ENCODE assay signal across 23 cellular contexts in genomic region chr6:158574800-158575199, GRCh38. TPM values are rescaled to one million over a fixed set of nuclear protein-coding genes. Genes with fewer than 3 reads are reported as not detected.
DNase-seq lines count a peak whose midpoint lies in the region; ATAC-seq, FAIRE-seq and TF ChIP-seq lines count a peak whose summit lies in the region.
"Had no signal": no experiment of that assay in that cellular context is flagged by ENCODE, and none has a peak within 500 bp of the region (broad histone marks: within the 10 kb centered on the region; RNA-seq: fewer than 3 reads in every experiment).

No MANE protein-coding gene starts in this region.

- H3K27me3 ChIP-seq in HepG2 (ENCODE audit: control insufficient read depth in 1 of 2, insufficient read depth in 2 of 2, low read length in 2 of 2), result no peaks in the 10 kb centered on the region
- H3K27me3 ChIP-seq in right lobe of liver, result no peaks in the 10 kb centered on the region
- H3K27me3 ChIP-seq in GM23338 (ENCODE audit: insufficient read depth), result no peaks in the 10 kb centered on the region
- H3K27me3 ChIP-seq in pancreas, result no peaks in the 10 kb centered on the region
- H3K27me3 ChIP-seq: Peyer's patch, SJCRH30 had no signal

- H3K27me3 Mint-ChIP-seq in activated T-helper 2 cell treated with anti-CD3 and anti-CD28 coated beads, Interferon-gamma antibody, Interleukin-2, Interleukin-4, amounts not matched to agents 10 μg/mL and 5 μg/mL and 100 μg/mL, durations not matched to agents 14 hours and 24 hours and 36 hours (ENCODE audit: low read depth), result no peaks in the 10 kb centered on the region
- peaks cover 3 to 6% (median 5%) of the 10 kb centered on the region in 3 donors for H3K27me3 Mint-ChIP-seq in immature natural killer cell (ENCODE audit: low read depth in 3 of 3)
- H3K27me3 Mint-ChIP-seq in GM23338 (ENCODE audit: insufficient read depth, low read depth, poor library complexity), result peaks cover 3% of the 10 kb centered on the region

- CTCF ChIA-PET in HepG2 (lab: Yijun Ruan, JAX; ENCODE audit: low intra/inter-chr PET ratio, low total read pairs), result no interaction called here

- peaks cover 5% of the 10 kb centered on the region for H3K9me3 Mint-ChIP-seq in activated T-helper 2 cell treated with anti-CD3 and anti-CD28 coated beads, Interferon-gamma antibody, Interleukin-2, Interleukin-4, amounts not matched to agents 10 μg/mL and 5 μg/mL and 100 μg/mL, durations not matched to agents 14 hours and 24 hours and 36 hours
- H3K9me3 Mint-ChIP-seq in immature natural killer cell (no peaks in the 10 kb centered on the region), GM23338 (no peaks in the 10 kb centered on the region; the same call in 1 of the 3 replicates)
- H3K9me3 Mint-ChIP-seq: H9 had no signal

- H3K36me3 ChIP-seq in HepG2 (replicated peaks in 1 of 2; ENCODE audit: control insufficient read depth in 1 of 2, insufficient read depth in 2 of 2, low read length in 2 of 2), result peaks cover 18 to 57% of the 10 kb centered on the region in 2 experiments
- H3K36me3 ChIP-seq in right lobe of liver, result no peaks in the 10 kb centered on the region
- no peaks in the 10 kb centered on the region for H3K36me3 ChIP-seq in GM23338 (ENCODE audit: insufficient read depth)
- no peaks in the 10 kb centered on the region for H3K36me3 ChIP-seq in pancreas
- H3K36me3 ChIP-seq: Peyer's patch had no signal

- no peak for TF ChIP-seq RAD21 in HepG2 (CRISPR knock-in tag; IDR thresholded peaks at IDR 0.05)

- POLR2A ChIA-PET in HepG2 (lab: Yijun Ruan, JAX), result no interaction called here

- DNase-seq in HepG2 (ENCODE audit: low spot score) (no peak), right lobe of liver (no peak), immature natural killer cell (no peak), GM23338 (ENCODE audit: low spot score) (no peak), Right ventricle myocardium superior (no peak), NCI-H446 (lab: John Stamatoyannopoulos, UW) (no peak), pancreas (no peak)
- DNase-seq in activated T-helper 2 cell treated with anti-CD3 and anti-CD28 coated beads, Interferon-gamma antibody, Interleukin-2, Interleukin-4, amounts not matched to agents 10 μg/mL and 5 μg/mL and 100 μg/mL, durations not matched to agents 14 hours and 24 hours and 36 hours (ENCODE audit: low spot score), result no peak
- DNase-seq: Caco-2, DND-41, H9, HFFc6, KG1, NCI-H1105 treated with DMSO at 0.1 percent for 48 hours, NCI-H2081, NCI-H2171, NCI-H345, NCI-H524 treated with DMSO at 0.1 percent for 48 hours, NCI-H82, SJCRH30 had no signal

- peaks cover 70% of the 10 kb centered on the region for H3K36me3 Mint-ChIP-seq in activated T-helper 2 cell treated with anti-CD3 and anti-CD28 coated beads, Interferon-gamma antibody, Interleukin-2, Interleukin-4, amounts not matched to agents 10 μg/mL and 5 μg/mL and 100 μg/mL, durations not matched to agents 14 hours and 24 hours and 36 hours (ENCODE audit: low read depth)
- H3K36me3 Mint-ChIP-seq in immature natural killer cell, result peaks cover 15 to 27% (median 17%) of the 10 kb centered on the region in 3 donors
- peaks cover 25% of the 10 kb centered on the region for H3K36me3 Mint-ChIP-seq in GM23338 (ENCODE audit: low read depth)

- H3K27ac ChIP-seq in HepG2 (ENCODE audit: extremely low read length, insufficient read depth, low read length) (no peak overlapping the region), right lobe of liver (no peak overlapping the region), GM23338 (ENCODE audit: low read depth) (no peak overlapping the region; the same call in 1 of the 2 replicates), pancreas (peak overlapping the region in 1 of 4 donors; percentile 24)
- H3K27ac ChIP-seq: HL-60, SJCRH30 had no signal

- TF ChIP-seq POLR2A in HepG2 (IDR thresholded peaks at IDR 0.05; ENCODE audit: insufficient read depth in 1 of 2, low read depth in 2 of 2, low read length in 2 of 2) (no peak), right lobe of liver (IDR thresholded peaks at IDR 0.05) (no peak)

- intact Hi-C loops in HepG2 (cut with micrococcal nuclease; ENCODE audit: unreplicated experiment) (loop anchor here (5.0 kb wide), 1 partner anchor 37 kb away; no protein-coding TSS in a partner anchor), right lobe of liver (cut with DNase I) (no loop called here), Right ventricle myocardium superior (cut with DNase I) (no loop called here), pancreas (cut with DNase I) (no loop called here)
- intact Hi-C loops in activated T-helper 2 cell treated with anti-CD3 and anti-CD28 coated beads, Interferon-gamma antibody, Interleukin-2, Interleukin-4, amounts not matched to agents 10 μg/mL and 5 μg/mL and 100 μg/mL, durations not matched to agents 14 hours and 24 hours and 36 hours (cut with micrococcal nuclease), result no loop called here

- peak overlapping the region; percentile 8; the same call in 1 of the 2 replicates for H3K4me2 ChIP-seq in HepG2 (ENCODE audit: low read depth, low read length)
- no peak overlapping the region for H3K4me2 ChIP-seq in GM23338

- H3K9me2 ChIP-seq in GM23338 (ENCODE audit: insufficient read depth), result no peaks in the 10 kb centered on the region

- peak overlapping the region; percentile 53 for H3K27ac Mint-ChIP-seq in activated T-helper 2 cell treated with anti-CD3 and anti-CD28 coated beads, Interferon-gamma antibody, Interleukin-2, Interleukin-4, amounts not matched to agents 10 μg/mL and 5 μg/mL and 100 μg/mL, durations not matched to agents 14 hours and 24 hours and 36 hours
- H3K27ac Mint-ChIP-seq in immature natural killer cell (peak overlapping the region in 5 of 6 donors; percentile 51 to 97 (median 87)), GM23338 (no peak overlapping the region)
- H3K27ac Mint-ChIP-seq: H9 had no signal

- no peak overlapping the region for H3K4me3 ChIP-seq in HepG2 (replicated peaks in 1 of 3; ENCODE audit: insufficient read depth in 1 of 3, low read depth in 2 of 3, low read length in 3 of 3)
- no peak overlapping the region for H3K4me3 ChIP-seq in right lobe of liver
- no peak overlapping the region for H3K4me3 ChIP-seq in GM23338
- H3K4me3 ChIP-seq in pancreas, result no peak overlapping the region
- H3K4me3 ChIP-seq: GM12878, Peyer's patch, SJCRH30 had no signal

- H3K9me3 ChIP-seq in HepG2 (ENCODE audit: low read length) (no peaks in the 10 kb centered on the region), right lobe of liver (no peaks in the 10 kb centered on the region), pancreas (no peaks in the 10 kb centered on the region)
- H3K9me3 ChIP-seq: Caco-2, Peyer's patch had no signal

- TF ChIP-seq CTCF in HepG2 (CRISPR knock-in tag; IDR thresholded peaks at IDR 0.05) (no peak), right lobe of liver (IDR thresholded peaks at IDR 0.05) (no peak), GM23338 (conservative IDR thresholded peaks at IDR 0.05; ENCODE audit: low read depth in 2 of 2) (no peak), pancreas (IDR thresholded peaks at IDR 0.05) (no peak)

- TSS peak; percentile 4 for BruUV-seq in HepG2 (replicated peaks; lab: Mats Ljungman, UMichigan)

- H3K4me1 Mint-ChIP-seq in activated T-helper 2 cell treated with anti-CD3 and anti-CD28 coated beads, Interferon-gamma antibody, Interleukin-2, Interleukin-4, amounts not matched to agents 10 μg/mL and 5 μg/mL and 100 μg/mL, durations not matched to agents 14 hours and 24 hours and 36 hours (ENCODE audit: low read depth), result peaks cover 46% of the 10 kb centered on the region
- peaks cover 75 to 87% of the 10 kb centered on the region in 2 donors for H3K4me1 Mint-ChIP-seq in immature natural killer cell
- H3K4me1 Mint-ChIP-seq in GM23338, result peaks cover 18% of the 10 kb centered on the region

- FAIRE-seq in HepG2 (lab: Jason Lieb, UNC), result no peak
- no peak for FAIRE-seq in pancreas (lab: Jason Lieb, UNC)
- FAIRE-seq: GM12878 had no signal

- no peak overlapping the region for H3K9ac ChIP-seq in HepG2 (ENCODE audit: insufficient read depth, low read depth, low read length)

- in situ Hi-C loops in HepG2 (cut with HindIII; ENCODE audit: extremely low pct_ligation_motif_present, low pct_unique_long_range_greater_than_20kb), result no loop called here

- TF ChIP-seq EP300 in HepG2 (IDR thresholded peaks at IDR 0.05; ENCODE audit: low read depth in 2 of 2, low read length in 2 of 2), result no peak
- no peak for TF ChIP-seq EP300 in HepG2 (CRISPR knock-in tag; IDR thresholded peaks at IDR 0.05; ENCODE audit: borderline replicate concordance)

- H2AFZ ChIP-seq in HepG2 (ENCODE audit: low read length) (no peak overlapping the region), GM23338 (no peak overlapping the region)

- H4K20me1 ChIP-seq in HepG2 (ENCODE audit: insufficient read depth, low read length) (peaks cover 38% of the 10 kb centered on the region; the same call in 1 of the 2 replicates), GM23338 (replicated peaks; ENCODE audit: insufficient read depth) (peaks cover 10% of the 10 kb centered on the region; the same call in 1 of the 2 replicates)

- H3F3A ChIP-seq in GM23338 (replicated peaks; ENCODE audit: low read depth), result no peaks in the 10 kb centered on the region

- no peak for ATAC-seq in HepG2
- no peak for ATAC-seq in right lobe of liver
- ATAC-seq in GM23338, result no peak
- no peak for ATAC-seq in Right ventricle myocardium superior (ENCODE audit: poor library complexity)
- no peak for ATAC-seq in pancreas
- ATAC-seq: GM12878 had no signal

- 79% methylated on average over 3 of the region's 3 CpGs for WGBS in HepG2 (ENCODE audit: low lambda C conversion rate)
- WGBS in right lobe of liver (ENCODE audit: insufficient coverage, low coverage, low lambda C conversion rate, missing lambda C conversion rate), result 81% methylated on average over 3 of the region's 3 CpGs
- 25 to 38% methylated on average over 3 of the region's 3 CpGs for WGBS in pancreas, 2 donors

- H3K4me1 ChIP-seq in HepG2 (ENCODE audit: insufficient read depth, low read length) (peaks cover 65% of the 10 kb centered on the region), right lobe of liver (no peaks in the 10 kb centered on the region), GM23338 (ENCODE audit: insufficient read depth) (peaks cover 10% of the 10 kb centered on the region; the same call in 1 of the 2 replicates), pancreas (peaks cover 39 to 42% (median 39%) of the 10 kb centered on the region in 3 donors)
- H3K4me1 ChIP-seq: Caco-2, SJCRH30 had no signal

- H3K4me3 Mint-ChIP-seq in activated T-helper 2 cell treated with anti-CD3 and anti-CD28 coated beads, Interferon-gamma antibody, Interleukin-2, Interleukin-4, amounts not matched to agents 10 μg/mL and 5 μg/mL and 100 μg/mL, durations not matched to agents 14 hours and 24 hours and 36 hours (ENCODE audit: low read depth), result no peak overlapping the region
- H3K4me3 Mint-ChIP-seq in immature natural killer cell (peak overlapping the region in 4 of 5 donors; percentile 16 to 84 (median 34)), GM23338 (no peak overlapping the region)
- H3K4me3 Mint-ChIP-seq: H9, HFFc6 had no signal

- peaks cover 83% of the 10 kb centered on the region for H3K79me2 ChIP-seq in HepG2 (ENCODE audit: insufficient read depth, low read length)
- peaks cover 83% of the 10 kb centered on the region for H3K79me2 ChIP-seq in GM23338 (replicated peaks; ENCODE audit: insufficient read depth)

RNA-seq across cellular contexts. Expression of gene TMEM181, which starts 14.9 kb away (rescaled TPM):
- 42.1 and 59.1 TPM in 2 replicates for total RNA-seq in HepG2 (2016; rRNA removed; fragmentation: Illumina TruSeq; extraction: Trizol)
- 32.4 and 35.6 TPM in 2 replicates for total RNA-seq in HepG2 (2016; cell fraction: cytosol; rRNA removed; fragmentation: Illumina TruSeq; extraction: Trizol; ENCODE audit: low read depth)
- total RNA-seq in HepG2 (2016; cell fraction: insoluble cytoplasmic fraction; rRNA removed; fragmentation: Illumina TruSeq; extraction: Trizol), result 41.0 and 60.9 TPM in 2 replicates
- total RNA-seq in HepG2 (2016; cell fraction: membrane; rRNA removed; fragmentation: Illumina TruSeq; extraction: Trizol), result 29.2 and 32.9 TPM in 2 replicates
- total RNA-seq in HepG2 (2016; cell fraction: nucleus; rRNA removed; fragmentation: Illumina TruSeq; extraction: Trizol), result 66.4 and 75.5 TPM in 2 replicates
- 105 and 108 TPM in 2 replicates for polyA plus RNA-seq in HepG2 (2011; rRNA removed)
- polyA plus RNA-seq in HepG2 (2011; cell fraction: cytosol; rRNA removed), result 53.2 and 89.4 TPM in 2 replicates
- polyA plus RNA-seq in HepG2 (2011; cell fraction: nucleus; rRNA removed), result 65.7 and 85.9 TPM in 2 replicates
- 99.1 and 106 TPM in 2 replicates for polyA plus RNA-seq in HepG2 (2012)
- 2.2 and 2.6 TPM in 2 replicates for polyA plus RNA-seq in HepG2 (2016; cell fraction: cytosol; fragmentation: Illumina TruSeq; extraction: Trizol; ENCODE audit: low read depth)
- 31.8 and 32.9 TPM in 2 replicates for polyA plus RNA-seq in HepG2 (2016; cell fraction: insoluble cytoplasmic fraction; fragmentation: Illumina TruSeq; extraction: Trizol; ENCODE audit: low read depth)
- polyA plus RNA-seq in HepG2 (2016; cell fraction: membrane; fragmentation: Illumina TruSeq; extraction: Trizol; ENCODE audit: low read depth), result 8.5 and 9.3 TPM in 2 replicates
- polyA plus RNA-seq in HepG2 (2016; cell fraction: nucleus; fragmentation: Illumina TruSeq; extraction: Trizol; ENCODE audit: insufficient read depth, low read depth), result 140 and 144 TPM in 2 replicates
- polyA minus RNA-seq in HepG2 (2011; rRNA and poly(A)+ RNA removed; ENCODE audit: low replicate concordance), result 13.5 and 115 TPM in 2 replicates
- polyA minus RNA-seq in HepG2 (2011; cell fraction: cytosol; rRNA and poly(A)+ RNA removed), result 82.7 and 108 TPM in 2 replicates
- polyA minus RNA-seq in HepG2 (2011; cell fraction: nucleus; rRNA and poly(A)+ RNA removed), result 78.4 and 93.9 TPM in 2 replicates
- 10 to 100 TPM; 11.3 to 14.0 (median 12.5) TPM for total RNA-seq in right lobe of liver
- total RNA-seq in activated T-helper 2 cell treated with anti-CD3 and anti-CD28 coated beads, Interferon-gamma antibody, Interleukin-2, Interleukin-4, amounts not matched to agents 10 μg/mL and 5 μg/mL and 100 μg/mL, durations not matched to agents 14 hours and 24 hours and 36 hours, result 16.3 and 16.9 TPM in 2 replicates
- polyA plus RNA-seq in immature natural killer cell, result 10 to 100 TPM in 2 of 3 donors, 1 to 10 TPM in 1; 4.3 to 14.8 (median 10.1) TPM
- 25.2 and 28.2 TPM in 2 replicates for total RNA-seq in GM23338 (2014; rRNA removed; shearing (Covaris generic))
- polyA plus RNA-seq in GM23338 (2016; fragmentation: Nextera tagmentation; extraction: Ambion mirVana), result 11.9 and 12.3 TPM in 2 replicates
- total RNA-seq in Right ventricle myocardium superior, result 8.8 TPM
- total RNA-seq in pancreas, result 10 to 100 TPM; 18.9 to 32.8 (median 25.9) TPM
- polyA plus RNA-seq in pancreas, result 10 to 100 TPM; 14.1 to 19.1 TPM

Comparison
In these comparisons a context has a peak if more than half of its experiments do, and no peak if none do; other contexts are left out.
1. H3K4me3 Mint-ChIP-seq: peak in immature natural killer cell (4 of 5); none in activated T-helper 2 cell treated with anti-CD3 and anti-CD28 coated beads, Interferon-gamma antibody, Interleukin-2, Interleukin-4, amounts not matched to agents 10 μg/mL and 5 μg/mL and 100 μg/mL, durations not matched to agents 14 hours and 24 hours and 36 hours (single experiment) and GM23338 (single experiment).